Comparison of ENCODE assay signal across 10 cellular contexts in genomic region chr16:3182293-3182607, GRCh38. TPM values are rescaled to one million over a fixed set of nuclear protein-coding genes. Genes with fewer than 3 reads are reported as not detected.
DNase-seq lines count a peak whose midpoint lies in the region; ATAC-seq and TF ChIP-seq lines count a peak whose summit lies in the region.
"Not testable (repeated sequence)": the region's sequence is repeated elsewhere in the genome, so short reads cannot be mapped to it uniquely, and the experiment has no call there.
"Had no signal": no experiment of that assay in that cellular context is flagged by ENCODE, and none has a peak within 500 bp of the region (broad histone marks: within the 10 kb centered on the region; RNA-seq: fewer than 3 reads in every experiment).

No MANE protein-coding gene starts in this region.

- H3K9me3 Mint-ChIP-seq in CD8-positive, alpha-beta memory T cell; activated CD4-positive, alpha-beta T cell treated with anti-CD3 and anti-CD28 coated beads for 36 hours (ENCODE audit: low read depth); activated naive CD4-positive, alpha-beta T cell treated with anti-CD3 and anti-CD28 coated beads for 36 hours; central memory CD8-positive, alpha-beta T cell; nephron; stimulated activated memory B cell treated with anti-CD40 and anti-IgM and Interleukin-4, amounts not matched to agents 10 μg/mL and 1 μg/mL and 100 μg/mL, for 72 hours: not testable (repeated sequence)

- H3K36me3 ChIP-seq in CD8-positive, alpha-beta memory T cell (ENCODE audit: insufficient read depth, low read length); MG63; hepatocyte (replicated peaks; ENCODE audit: insufficient read depth, low read depth): not testable (repeated sequence)

- not testable (repeated sequence) for H3K9me2 ChIP-seq in hepatocyte (replicated peaks; ENCODE audit: insufficient read depth)

- peaks cover 18 to 27% (median 24%) of the 10 kb centered on the region in 3 donors for H3K4me1 Mint-ChIP-seq in CD8-positive, alpha-beta memory T cell
- peaks cover 19% of the 10 kb centered on the region for H3K4me1 Mint-ChIP-seq in activated CD4-positive, alpha-beta T cell treated with anti-CD3 and anti-CD28 coated beads for 36 hours
- peaks cover 18% of the 10 kb centered on the region for H3K4me1 Mint-ChIP-seq in activated naive CD4-positive, alpha-beta T cell treated with anti-CD3 and anti-CD28 coated beads for 36 hours (ENCODE audit: low read depth)
- peaks cover 23% of the 10 kb centered on the region for H3K4me1 Mint-ChIP-seq in central memory CD8-positive, alpha-beta T cell
- H3K4me1 Mint-ChIP-seq in nephron, result peaks cover 15% of the 10 kb centered on the region
- peaks cover 22% of the 10 kb centered on the region for H3K4me1 Mint-ChIP-seq in stimulated activated memory B cell treated with anti-CD40 and anti-IgM and Interleukin-4, amounts not matched to agents 10 μg/mL and 1 μg/mL and 100 μg/mL, for 72 hours

- H3K4me3 ChIP-seq in CD8-positive, alpha-beta memory T cell (ENCODE audit: low read length), result not testable (repeated sequence)
- peak overlapping the region; percentile 61 for H3K4me3 ChIP-seq in MG63
- peak overlapping the region; percentile 16 for H3K4me3 ChIP-seq in hepatocyte

- peaks cover 19% of the 10 kb centered on the region for H3K4me1 ChIP-seq in CD8-positive, alpha-beta memory T cell (ENCODE audit: insufficient read depth, low read length)
- H3K4me1 ChIP-seq in hepatocyte (ENCODE audit: insufficient read depth), result peaks cover 14% of the 10 kb centered on the region

- H3K27me3 ChIP-seq in CD8-positive, alpha-beta memory T cell (ENCODE audit: insufficient read depth, low read length, poor library complexity, severe bottlenecking), result peaks cover 56% of the 10 kb centered on the region
- H3K27me3 ChIP-seq in MG63, result not testable (repeated sequence)
- H3K27me3 ChIP-seq in hepatocyte, result peaks cover 91% of the 10 kb centered on the region

- peak overlapping the region; percentile 81 for H2AFZ ChIP-seq in hepatocyte

- intact Hi-C loops in activated CD4-positive, alpha-beta T cell treated with anti-CD3 and anti-CD28 coated beads for 36 hours (cut with DNase I, micrococcal nuclease), result loop anchor here in 1 of 2 experiments (2.0 to 5.0 kb wide), 3 partner anchors 35 to 327 kb away; partner anchors contain the start of gene CLUAP1
- intact Hi-C loops in activated naive CD4-positive, alpha-beta T cell treated with anti-CD3 and anti-CD28 coated beads for 36 hours (cut with micrococcal nuclease), result loop anchor here (2.0 to 5.0 kb wide), 2 partner anchors 125 to 277 kb away; partner anchors contain the start of genes TIGD7 and ZNF75A

- CTCF ChIA-PET in CD8-positive, alpha-beta memory T cell (lab: Charles Lee), result interaction anchor here (0.7 to 2.2 kb wide), 6 partner anchors 12 to 247 kb away, joined by 3 to 6 read pairs (median 3); no protein-coding TSS in a partner anchor
- CTCF ChIA-PET in activated CD4-positive, alpha-beta T cell treated with anti-CD3 and anti-CD28 coated beads for 36 hours (lab: Charles Lee), result interaction anchor here (0.6 to 1.0 kb wide), 6 partner anchors 11 to 1850 kb away, joined by 3 to 5 read pairs (median 3); no protein-coding TSS in a partner anchor
- CTCF ChIA-PET in activated naive CD4-positive, alpha-beta T cell treated with anti-CD3 and anti-CD28 coated beads for 36 hours (lab: Charles Lee), result interaction anchor here (2.0 kb wide), 1 partner anchor 31 kb away, joined by 6 read pairs; no protein-coding TSS in a partner anchor

- 24% methylated on average over 8 of the region's 8 CpGs for WGBS in hepatocyte (ENCODE audit: low lambda C conversion rate, missing lambda C conversion rate)

- H3K79me2 ChIP-seq in hepatocyte, result not testable (repeated sequence)

- H4K20me1 ChIP-seq in hepatocyte (ENCODE audit: insufficient read depth, poor library complexity, severe bottlenecking), result not testable (repeated sequence)

- not testable (repeated sequence) for H3K27ac ChIP-seq in CD8-positive, alpha-beta memory T cell (ENCODE audit: low read depth, low read length); hepatocyte

- ATAC-seq in activated CD4-positive, alpha-beta T cell treated with anti-CD3 and anti-CD28 coated beads for 36 hours; central memory CD8-positive, alpha-beta T cell (replicated peaks; ENCODE audit: extremely low read depth, poor library complexity, severe bottlenecking); stimulated activated memory B cell treated with anti-CD40 and anti-IgM and Interleukin-4, amounts not matched to agents 10 μg/mL and 1 μg/mL and 100 μg/mL, for 72 hours: not testable (repeated sequence)

- H3K4me2 ChIP-seq in hepatocyte, result peak overlapping the region; percentile 94

- not testable (repeated sequence) for H3K36me3 Mint-ChIP-seq in CD8-positive, alpha-beta memory T cell; activated CD4-positive, alpha-beta T cell treated with anti-CD3 and anti-CD28 coated beads for 36 hours (ENCODE audit: low read depth); activated naive CD4-positive, alpha-beta T cell treated with anti-CD3 and anti-CD28 coated beads for 36 hours (ENCODE audit: low read depth); nephron (ENCODE audit: low read depth); stimulated activated memory B cell treated with anti-CD40 and anti-IgM and Interleukin-4, amounts not matched to agents 10 μg/mL and 1 μg/mL and 100 μg/mL, for 72 hours
- H3K36me3 Mint-ChIP-seq in central memory CD8-positive, alpha-beta T cell (ENCODE audit: insufficient read depth), result peaks cover 27% of the 10 kb centered on the region

- DNase-seq in CD8-positive, alpha-beta memory T cell; MG63; activated CD4-positive, alpha-beta T cell treated with anti-CD3 and anti-CD28 coated beads for 36 hours; activated naive CD4-positive, alpha-beta T cell treated with anti-CD3 and anti-CD28 coated beads for 36 hours; central memory CD8-positive, alpha-beta T cell (ENCODE audit: low spot score in 2 of 2); hepatocyte (ENCODE audit: low spot score): not testable (repeated sequence)

- peak overlapping the region; percentile 59 to 86 (median 67) for H3K4me3 Mint-ChIP-seq in CD8-positive, alpha-beta memory T cell
- peak overlapping the region; percentile 60 for H3K4me3 Mint-ChIP-seq in activated CD4-positive, alpha-beta T cell treated with anti-CD3 and anti-CD28 coated beads for 36 hours
- H3K4me3 Mint-ChIP-seq in activated naive CD4-positive, alpha-beta T cell treated with anti-CD3 and anti-CD28 coated beads for 36 hours, result peak overlapping the region; percentile 81
- H3K4me3 Mint-ChIP-seq in central memory CD8-positive, alpha-beta T cell, result peak overlapping the region; percentile 78
- H3K4me3 Mint-ChIP-seq in nephron, result peak overlapping the region; percentile 81 to 85 (median 82)
- peak overlapping the region; percentile 70 for H3K4me3 Mint-ChIP-seq in stimulated activated memory B cell treated with anti-CD40 and anti-IgM and Interleukin-4, amounts not matched to agents 10 μg/mL and 1 μg/mL and 100 μg/mL, for 72 hours

- H3K9me3 ChIP-seq in CD8-positive, alpha-beta memory T cell (ENCODE audit: low read length); MG63; hepatocyte (ENCODE audit: low read depth): not testable (repeated sequence)

- TF ChIP-seq CTCF in hepatocyte (IDR thresholded peaks at IDR 0.05; ENCODE audit: poor library complexity); nephron (IDR thresholded peaks at IDR 0.05; ENCODE audit: unreplicated experiment in 3 of 3): not testable (repeated sequence)

- peaks cover 67 to 78% of the 10 kb centered on the region in 2 donors for H3K27me3 Mint-ChIP-seq in CD8-positive, alpha-beta memory T cell
- H3K27me3 Mint-ChIP-seq in activated CD4-positive, alpha-beta T cell treated with anti-CD3 and anti-CD28 coated beads for 36 hours, result peaks cover 66% of the 10 kb centered on the region
- peaks cover 58% of the 10 kb centered on the region for H3K27me3 Mint-ChIP-seq in activated naive CD4-positive, alpha-beta T cell treated with anti-CD3 and anti-CD28 coated beads for 36 hours (ENCODE audit: low read depth)
- H3K27me3 Mint-ChIP-seq in central memory CD8-positive, alpha-beta T cell, result peaks cover 89% of the 10 kb centered on the region
- peaks cover 97% of the 10 kb centered on the region for H3K27me3 Mint-ChIP-seq in nephron (ENCODE audit: low read depth)
- H3K27me3 Mint-ChIP-seq in stimulated activated memory B cell treated with anti-CD40 and anti-IgM and Interleukin-4, amounts not matched to agents 10 μg/mL and 1 μg/mL and 100 μg/mL, for 72 hours, result peaks cover 92% of the 10 kb centered on the region

- POLR2A ChIA-PET in CD8-positive, alpha-beta memory T cell (lab: Charles Lee); activated CD4-positive, alpha-beta T cell treated with anti-CD3 and anti-CD28 coated beads for 36 hours (lab: Charles Lee): not testable (repeated sequence)

- peak overlapping the region in 4 of 8 donors; percentile 17 to 86 (median 36) for H3K27ac Mint-ChIP-seq in CD8-positive, alpha-beta memory T cell
- H3K27ac Mint-ChIP-seq in activated CD4-positive, alpha-beta T cell treated with anti-CD3 and anti-CD28 coated beads for 36 hours, result peak overlapping the region; percentile 79
- H3K27ac Mint-ChIP-seq in activated naive CD4-positive, alpha-beta T cell treated with anti-CD3 and anti-CD28 coated beads for 36 hours; nephron: not testable (repeated sequence)
- H3K27ac Mint-ChIP-seq in central memory CD8-positive, alpha-beta T cell (ENCODE audit: low read depth), result peak overlapping the region; percentile 93
- H3K27ac Mint-ChIP-seq in stimulated activated memory B cell treated with anti-CD40 and anti-IgM and Interleukin-4, amounts not matched to agents 10 μg/mL and 1 μg/mL and 100 μg/mL, for 72 hours, result peak overlapping the region; percentile 73

RNA-seq across cellular contexts. Expression of gene OR1F1, which starts 5.8 kb away (rescaled TPM):
- total RNA-seq in CD8-positive, alpha-beta memory T cell, result not detected
- polyA plus RNA-seq in CD8-positive, alpha-beta memory T cell, result not detected
- not detected in 2 replicates for total RNA-seq in MG63 (2014; rRNA removed; shearing (Covaris generic); ENCODE audit: low replicate concordance)
- total RNA-seq in activated CD4-positive, alpha-beta T cell treated with anti-CD3 and anti-CD28 coated beads for 36 hours, result not detected
- total RNA-seq in activated naive CD4-positive, alpha-beta T cell treated with anti-CD3 and anti-CD28 coated beads for 36 hours, result not detected
- total RNA-seq in hepatocyte, result not detected in 2 replicates
- polyA plus RNA-seq in hepatocyte, result 0.61 TPM in 1 of 2 replicates, not detected in the other
- total RNA-seq: PC-3, skeletal muscle tissue had no signal

RNA-seq across cellular contexts. Expression of gene ZNF213, which starts 47.4 kb away (rescaled TPM):
- 10 to 100 TPM; 10.4 to 10.5 TPM for total RNA-seq in CD8-positive, alpha-beta memory T cell
- 3.8 TPM for polyA plus RNA-seq in CD8-positive, alpha-beta memory T cell
- total RNA-seq in MG63 (2014; rRNA removed; shearing (Covaris generic); ENCODE audit: low replicate concordance), result 2.8 and 11.9 TPM in 2 replicates
- 1 to 10 TPM; 7.6 to 8.3 TPM for total RNA-seq in activated CD4-positive, alpha-beta T cell treated with anti-CD3 and anti-CD28 coated beads for 36 hours
- total RNA-seq in activated naive CD4-positive, alpha-beta T cell treated with anti-CD3 and anti-CD28 coated beads for 36 hours, result 1 to 10 TPM; 6.1 to 6.5 TPM
- 3.4 and 3.8 TPM in 2 replicates for total RNA-seq in hepatocyte
- 4.0 and 6.0 TPM in 2 replicates for polyA plus RNA-seq in hepatocyte

RNA-seq across cellular contexts. Expression of gene ZNF200, which starts 52.7 kb away (rescaled TPM):
- 10 to 100 TPM; 13.0 to 14.6 TPM for total RNA-seq in CD8-positive, alpha-beta memory T cell
- 11.2 TPM for polyA plus RNA-seq in CD8-positive, alpha-beta memory T cell
- total RNA-seq in MG63 (2014; rRNA removed; shearing (Covaris generic); ENCODE audit: low replicate concordance), result 3.4 and 5.8 TPM in 2 replicates
- total RNA-seq in activated CD4-positive, alpha-beta T cell treated with anti-CD3 and anti-CD28 coated beads for 36 hours, result 1 to 10 TPM; 8.3 to 9.0 TPM
- total RNA-seq in activated naive CD4-positive, alpha-beta T cell treated with anti-CD3 and anti-CD28 coated beads for 36 hours, result 10 to 100 TPM in 1 of 2 experiments, 1 to 10 TPM in 1; 9.7 to 10.1 TPM
- total RNA-seq in hepatocyte, result 7.9 and 12.5 TPM in 2 replicates
- polyA plus RNA-seq in hepatocyte, result 4.6 and 6.0 TPM in 2 replicates
